Comparison of ENCODE assay signal across 12 cellular contexts in the genomic region with DNA sequence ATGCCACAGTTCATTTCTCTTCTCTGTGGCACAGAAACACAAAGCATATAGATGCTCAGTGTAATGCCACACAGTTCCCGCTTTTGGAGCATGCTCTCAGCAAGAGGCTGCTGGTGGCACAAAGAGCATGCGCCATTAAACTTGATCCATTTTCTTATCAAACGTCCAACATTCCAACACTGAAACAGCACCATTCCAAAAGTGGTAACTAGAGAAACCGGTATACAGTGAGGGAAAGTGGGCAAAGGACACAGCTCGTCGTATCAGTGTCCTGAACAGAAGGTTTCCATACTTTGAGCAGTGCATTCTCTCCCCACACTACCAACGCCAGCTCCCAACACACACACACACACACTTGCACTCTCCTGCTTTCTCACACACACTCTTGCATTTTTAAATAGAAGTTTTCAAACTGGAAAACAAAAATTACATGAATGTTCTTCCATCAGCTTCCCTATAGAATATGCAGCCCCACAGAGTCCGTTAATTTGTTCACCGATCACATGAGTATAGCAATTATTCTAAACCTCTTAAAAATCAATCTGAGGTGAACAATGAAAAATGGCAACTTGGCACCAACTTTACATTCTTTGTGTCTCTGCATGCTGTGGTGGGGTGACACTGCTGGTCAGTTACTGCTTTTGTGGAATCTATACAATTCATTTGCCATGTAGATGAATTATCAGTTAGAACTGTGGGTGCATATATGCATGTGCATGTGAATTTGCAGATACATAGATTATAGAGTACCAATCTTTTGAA. TPM values are rescaled to one million over a fixed set of nuclear protein-coding genes. Genes with fewer than 3 reads are reported as not detected.
A peak's percentile ranks its signal among the peaks of the same experiment; 100 is the strongest.
DNase-seq lines count a peak whose midpoint lies in the region; ATAC-seq and TF ChIP-seq lines count a peak whose summit lies in the region.
"Had no signal": no experiment of that assay in that cellular context is flagged by ENCODE, and none has a peak within 500 bp of the region (broad histone marks: within the 10 kb centered on the region; RNA-seq: fewer than 3 reads in every experiment).

No MANE protein-coding gene starts in this region.

- TF ChIP-seq EP300 in ovary (IDR thresholded peaks at IDR 0.05): no peak

- H3K9me3 ChIP-seq in endocrine pancreas (ENCODE audit: control insufficient read depth, low read length) (no peaks in the 10 kb centered on the region), lung (ENCODE audit: control insufficient read depth in 2 of 2, insufficient read depth in 1 of 2, low read length in 1 of 2) (peaks cover 0 to 2% of the 10 kb centered on the region in 2 donors), tibial artery (no peaks in the 10 kb centered on the region), ovary (no peaks in the 10 kb centered on the region)

- H3K36me3 ChIP-seq in endocrine pancreas (ENCODE audit: control insufficient read depth, insufficient read depth, low read length) (no peaks in the 10 kb centered on the region), lung (ENCODE audit: control insufficient read depth in 2 of 2, insufficient read depth in 2 of 2, low read length in 2 of 2) (peaks cover 0 to 5% of the 10 kb centered on the region in 2 donors), tibial artery (peaks cover 0 to 8% (median 8%) of the 10 kb centered on the region in 3 donors), ovary (no peaks in the 10 kb centered on the region)

- WGBS in lung, 2 donors: 44 to 66% methylated on average over 9 of the region's 9 CpGs
- WGBS in ovary, 3 donors: 75 to 80% (median 76%) methylated on average over 9 of the region's 9 CpGs

- H3K4me3 ChIP-seq in endocrine pancreas (ENCODE audit: control insufficient read depth, insufficient read depth, low read length) (peak overlapping the region; percentile 10), lung (peak overlapping the region; percentile 8), tibial artery (peak overlapping the region; percentile 4 to 96), ovary (no peak overlapping the region)

- H3K4me1 ChIP-seq in endocrine pancreas (ENCODE audit: control insufficient read depth, insufficient read depth, low read length): no peaks in the 10 kb centered on the region
- H3K4me1 ChIP-seq in lung (ENCODE audit: control insufficient read depth in 2 of 2, insufficient read depth in 2 of 2, low read length in 2 of 2): peaks cover 6 to 27% of the 10 kb centered on the region in 2 donors
- H3K4me1 ChIP-seq in tibial artery: peaks cover 0 to 59% (median 11%) of the 10 kb centered on the region in 4 donors
- peaks cover 1% of the 10 kb centered on the region for H3K4me1 ChIP-seq in ovary (ENCODE audit: insufficient read depth)

- H3K27me3 ChIP-seq in endocrine pancreas (ENCODE audit: control insufficient read depth, insufficient read depth, low read length) (peaks cover 6% of the 10 kb centered on the region), lung (ENCODE audit: control insufficient read depth, insufficient read depth) (no peaks in the 10 kb centered on the region), tibial artery (no peaks in the 10 kb centered on the region), ovary (no peaks in the 10 kb centered on the region)

- H3K9ac ChIP-seq in endocrine pancreas (ENCODE audit: control insufficient read depth, insufficient read depth, low read length): no peak overlapping the region

- H3K27ac ChIP-seq in lung (ENCODE audit: low read depth in 1 of 2, low read length in 1 of 2) (peak overlapping the region; percentile 69 to 82), tibial artery (peak overlapping the region in 1 of 2 donors; percentile 99), ovary (no peak overlapping the region)
- H3K27ac ChIP-seq: 22Rv1, HL-60 had no signal

- peak; percentile 4 for ATAC-seq in lung (ENCODE audit: insufficient read depth, low FRiP score)

- TF ChIP-seq CTCF in lung (IDR thresholded peaks at IDR 0.05; ENCODE audit: control extremely low read depth, extremely low read depth) (no peak), tibial artery (IDR thresholded peaks at IDR 0.05) (no peak), ovary (IDR thresholded peaks at IDR 0.05) (no peak)

- peak; percentile 24 for DNase-seq in DMS 273 (lab: John Stamatoyannopoulos, UW; ENCODE audit: unreplicated experiment)
- no peak for DNase-seq in DMS 273 treated with DMSO at 0.1 percent for 48 hours (lab: John Stamatoyannopoulos, UW)
- DNase-seq in lung (ENCODE audit: low spot score): no peak
- DNase-seq in tibial artery: no peak
- no peak for DNase-seq in ovary
- no peak for DNase-seq in NAMALWA (ENCODE audit: low spot score)
- no peak for DNase-seq in NCI-H1436 treated with DMSO at 0.1 percent for 48 hours (lab: John Stamatoyannopoulos, UW)
- DNase-seq: MV-4-11 had no signal

- no peak for TF ChIP-seq POLR2A in ovary (IDR thresholded peaks at IDR 0.05)

- intact Hi-C loops in tibial artery (cut with DNase I; ENCODE audit: low total_unique reads): no loop called here
- intact Hi-C loops in ovary (cut with DNase I): no loop called here

RNA-seq across cellular contexts. Expression of a gene that starts 5.8 kb away (rescaled TPM):
- total RNA-seq in lung: 100 to 1,000 TPM in 1 of 2 donors, 10 to 100 TPM in 1; 89.2 to 189 TPM
- 10 to 100 TPM in 1 of 2 donors, 1 to 10 TPM in 1; 7.3 to 12.7 TPM for polyA plus RNA-seq in lung
- 100 to 1,000 TPM in 1 of 7 donors, 10 to 100 TPM in 6; 40.3 to 111 (median 67.6) TPM for total RNA-seq in ovary
- 10 to 100 TPM in 1 of 2 donors, 1 to 10 TPM in 1; 8.7 to 32.9 TPM for polyA plus RNA-seq in ovary
- total RNA-seq: activated CD8-positive, alpha-beta memory T cell treated with anti-CD3 and anti-CD28 coated beads for 36 hours had no signal

Comparison
In these comparisons a context has a peak if more than half of its experiments do, and no peak if none do; other contexts are left out.
1. H3K27ac ChIP-seq: peak in lung (2 of 2); none in ovary (0 of 2).